In the genomic region with DNA sequence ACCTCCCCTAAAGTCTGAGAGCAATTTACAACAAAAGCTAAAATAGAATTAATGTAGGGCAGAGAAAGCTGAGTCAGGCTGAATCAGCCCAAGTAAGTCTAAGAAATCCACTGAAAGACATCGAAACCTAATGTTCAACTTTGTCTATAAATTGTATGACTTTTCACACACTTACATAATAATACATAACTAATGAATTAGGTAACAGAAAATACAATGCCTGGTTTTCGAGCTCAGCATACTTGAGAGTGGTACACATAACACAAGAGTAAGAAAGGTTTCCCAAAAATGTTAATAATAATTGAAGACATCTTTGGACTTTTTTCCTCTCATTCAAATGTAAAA, we compare ENCODE assay signal across 21 cellular contexts. TPM values are rescaled to one million over a fixed set of nuclear protein-coding genes. Genes with fewer than 3 reads are reported as not detected.
DNase-seq lines count a peak whose midpoint lies in the region; ATAC-seq and TF ChIP-seq lines count a peak whose summit lies in the region.
"Had no signal": no experiment of that assay in that cellular context is flagged by ENCODE, and none has a peak within 500 bp of the region (broad histone marks: within the 10 kb centered on the region; RNA-seq: fewer than 3 reads in every experiment).

No MANE protein-coding gene starts in this region.

- no peak for TF ChIP-seq EP300 in SK-N-SH (IDR thresholded peaks at IDR 0.05; ENCODE audit: borderline replicate concordance in 1 of 2, low read depth in 1 of 2, low read length in 1 of 2)

- DNase-seq in ELR (ENCODE audit: low read depth) (peak; percentile 34), SK-N-SH (no peak), fibroblast of gingiva (ENCODE audit: low read depth) (peak; percentile 80), putamen (ENCODE audit: low spot score) (peak; percentile 49), endodermal cell (no peak), hepatocyte (ENCODE audit: low spot score) (no peak), ureter (ENCODE audit: low spot score) (no peak)
- DNase-seq: activated CD4-positive, alpha-beta T cell treated with anti-CD3 and anti-CD28 coated beads, Interleukin-2, amount 50 U/mL, for 1 hour; activated naive CD4-positive, alpha-beta T cell; esophagus squamous epithelium; GF-D8; mucosa of descending colon; MV-4-11; NCI-H526 treated with DMSO at 0.1 percent for 48 hours; occipital lobe; sigmoid colon; stimulated activated CD4-positive, alpha-beta T cell treated with anti-CD3 and anti-CD28 coated beads, Interleukin-4, amount 100 ng/mL, for 1 hour; substantia nigra had no signal

- H3K4me1 Mint-ChIP-seq in endodermal cell, result no peaks in the 10 kb centered on the region

- H3K27ac ChIP-seq in SK-N-SH (ENCODE audit: low read depth in 2 of 2, low read length in 1 of 2) (peak overlapping the region in 1 of 2 experiments; percentile 52; a peak in 2 of 4 replicates), endodermal cell (ENCODE audit: low read depth, low read length) (no peak overlapping the region), hepatocyte (no peak overlapping the region)
- H3K27ac ChIP-seq: BLaER1, sigmoid colon had no signal

- H3K4me3 Mint-ChIP-seq in endodermal cell, result no peak overlapping the region
- H3K4me3 Mint-ChIP-seq: dendritic cell treated with granulocyte-macrophage colony-stimulating factor and Interleukin-4, amounts not matched to agents 40 ng/mL and 50 ng/mL, for 4 days had no signal

- ATAC-seq in GM21360 (IDR thresholded peaks at IDR 0.05; ENCODE audit: unreplicated experiment), result no peak
- ATAC-seq: mucosa of descending colon had no signal

- H3K4me3 ChIP-seq in SK-N-SH (ENCODE audit: low read depth in 2 of 2, low read length in 1 of 2), result no peak overlapping the region
- H3K4me3 ChIP-seq in endodermal cell (ENCODE audit: low read length), result no peak overlapping the region
- no peak overlapping the region for H3K4me3 ChIP-seq in hepatocyte
- H3K4me3 ChIP-seq: BLaER1, esophagus squamous epithelium, mucosa of descending colon, sigmoid colon had no signal

- TF ChIP-seq CTCF in SK-N-SH (IDR thresholded peaks at IDR 0.05) (no peak), endodermal cell (conservative IDR thresholded peaks at IDR 0.05) (no peak), hepatocyte (IDR thresholded peaks at IDR 0.05; ENCODE audit: poor library complexity) (no peak)

- H3K36me3 ChIP-seq in SK-N-SH (replicated peaks in 1 of 2; ENCODE audit: control insufficient read depth in 1 of 2, insufficient read depth in 2 of 2, low read length in 1 of 2) (peaks cover 0 to 15% of the 10 kb centered on the region in 2 experiments), endodermal cell (ENCODE audit: control insufficient read depth, insufficient read depth, low read length) (peaks cover 28% of the 10 kb centered on the region), hepatocyte (replicated peaks; ENCODE audit: insufficient read depth, low read depth) (no peaks in the 10 kb centered on the region)
- H3K36me3 ChIP-seq: BLaER1 had no signal

- H3K79me2 ChIP-seq in SK-N-SH (ENCODE audit: insufficient read depth), result peaks cover 36% of the 10 kb centered on the region
- peaks cover 70% of the 10 kb centered on the region for H3K79me2 ChIP-seq in hepatocyte

- peaks cover 23% of the 10 kb centered on the region for H3K36me3 Mint-ChIP-seq in endodermal cell (ENCODE audit: low read depth)

- peaks cover 15% of the 10 kb centered on the region for H3F3A ChIP-seq in SK-N-SH (replicated peaks; ENCODE audit: insufficient read depth)

- no peaks in the 10 kb centered on the region for H3K9me3 ChIP-seq in SK-N-SH
- no peaks in the 10 kb centered on the region for H3K9me3 ChIP-seq in endodermal cell (ENCODE audit: control insufficient read depth, low read length)
- no peaks in the 10 kb centered on the region for H3K9me3 ChIP-seq in hepatocyte (ENCODE audit: low read depth)
- H3K9me3 ChIP-seq: BLaER1, esophagus squamous epithelium, mucosa of descending colon, sigmoid colon had no signal

- H3K27me3 ChIP-seq in SK-N-SH (ENCODE audit: insufficient read depth) (no peaks in the 10 kb centered on the region), endodermal cell (ENCODE audit: control insufficient read depth, insufficient read depth, low read length, poor library complexity, severe bottlenecking) (no peaks in the 10 kb centered on the region), hepatocyte (no peaks in the 10 kb centered on the region)
- H3K27me3 ChIP-seq: BLaER1, esophagus squamous epithelium, sigmoid colon had no signal

- H3K4me2 ChIP-seq in SK-N-SH, result 0 out of 2 replicates have a peak overlapping the region, but pooled peaks have one; percentile 19
- H3K4me2 ChIP-seq in hepatocyte, result no peak overlapping the region
- H3K4me2 ChIP-seq: BLaER1 had no signal

- no peak for TF ChIP-seq RAD21 in SK-N-SH (IDR thresholded peaks at IDR 0.05; ENCODE audit: low read length)

- CTCF ChIA-PET in SK-N-SH (lab: Yijun Ruan, JAX), result interaction anchor here (1.0 to 1.6 kb wide), 3 partner anchors 8 to 320 kb away, joined by 3 to 5 read pairs (median 4); no protein-coding TSS in a partner anchor

- H3K9me2 ChIP-seq in SK-N-SH (no peaks in the 10 kb centered on the region), hepatocyte (replicated peaks; ENCODE audit: insufficient read depth) (no peaks in the 10 kb centered on the region)

- H4K20me1 ChIP-seq in SK-N-SH (ENCODE audit: insufficient read depth) (no peaks in the 10 kb centered on the region), hepatocyte (ENCODE audit: insufficient read depth, poor library complexity, severe bottlenecking) (peaks cover 9% of the 10 kb centered on the region)
- H4K20me1 ChIP-seq: BLaER1 had no signal

- 49% methylated on average over 2 of the region's 2 CpGs for WGBS in SK-N-SH (ENCODE audit: low lambda C conversion rate)
- WGBS in endodermal cell (ENCODE audit: insufficient coverage in 1 of 2, insufficient read length in 1 of 2), 2 experiments, result 84 to 100% methylated on average over 1 to 2 of the region's 2 CpGs
- 95% methylated on average over 2 of the region's 2 CpGs for WGBS in hepatocyte (ENCODE audit: low lambda C conversion rate, missing lambda C conversion rate)

- no peaks in the 10 kb centered on the region; a peak in 1 of 4 replicates for H3K4me1 ChIP-seq in SK-N-SH (ENCODE audit: control insufficient read depth in 1 of 2, insufficient read depth in 2 of 2, low read depth in 1 of 2, low read length in 1 of 2)
- no peaks in the 10 kb centered on the region for H3K4me1 ChIP-seq in endodermal cell (ENCODE audit: control insufficient read depth, insufficient read depth, low read length)
- H3K4me1 ChIP-seq in hepatocyte (ENCODE audit: insufficient read depth), result no peaks in the 10 kb centered on the region
- H3K4me1 ChIP-seq: BLaER1 had no signal

- H3K27ac Mint-ChIP-seq in endodermal cell, result no peak overlapping the region
- H3K27ac Mint-ChIP-seq: dendritic cell treated with granulocyte-macrophage colony-stimulating factor and Interleukin-4, amounts not matched to agents 40 ng/mL and 50 ng/mL, for 4 days had no signal

- POLR2A ChIA-PET in SK-N-SH (lab: Yijun Ruan, JAX), result no interaction called here

- H2AFZ ChIP-seq in SK-N-SH (ENCODE audit: low read depth) (no peak overlapping the region), hepatocyte (no peak overlapping the region)

- H3K9ac ChIP-seq in SK-N-SH (no peak overlapping the region), endodermal cell (ENCODE audit: extremely low read depth, low read length, poor library complexity, severe bottlenecking) (no peak overlapping the region)
- H3K9ac ChIP-seq: BLaER1 had no signal

- no peaks in the 10 kb centered on the region for H3K9me3 Mint-ChIP-seq in endodermal cell
- H3K9me3 Mint-ChIP-seq: dendritic cell treated with granulocyte-macrophage colony-stimulating factor and Interleukin-4, amounts not matched to agents 40 ng/mL and 50 ng/mL, for 4 days had no signal

- no peaks in the 10 kb centered on the region for H3K27me3 Mint-ChIP-seq in endodermal cell (ENCODE audit: insufficient read depth)
- H3K27me3 Mint-ChIP-seq: dendritic cell treated with granulocyte-macrophage colony-stimulating factor and Interleukin-4, amounts not matched to agents 40 ng/mL and 50 ng/mL, for 4 days had no signal

TF ChIP-seq in SK-N-SH, 30 proteins besides CTCF, POLR2A, EP300 and RAD21 (continues in another document):
- TF ChIP-seq, protein P1, sequence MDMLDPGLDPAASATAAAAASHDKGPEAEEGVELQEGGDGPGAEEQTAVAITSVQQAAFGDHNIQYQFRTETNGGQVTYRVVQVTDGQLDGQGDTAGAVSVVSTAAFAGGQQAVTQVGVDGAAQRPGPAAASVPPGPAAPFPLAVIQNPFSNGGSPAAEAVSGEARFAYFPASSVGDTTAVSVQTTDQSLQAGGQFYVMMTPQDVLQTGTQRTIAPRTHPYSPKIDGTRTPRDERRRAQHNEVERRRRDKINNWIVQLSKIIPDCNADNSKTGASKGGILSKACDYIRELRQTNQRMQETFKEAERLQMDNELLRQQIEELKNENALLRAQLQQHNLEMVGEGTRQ (IDR thresholded peaks at IDR 0.05; ENCODE audit: borderline replicate concordance, low read depth, low read length), result no peak
- TF ChIP-seq JUND (IDR thresholded peaks at IDR 0.05), result 0 out of 2 replicates have a peak, but pooled peaks have one; percentile 3
- TF ChIP-seq FOSL2 (IDR thresholded peaks at IDR 0.05; ENCODE audit: borderline replicate concordance, low read depth), result peak; percentile 12; the same call in 1 of the 2 replicates
- no peak for TF ChIP-seq EZH2phosphoT487 (IDR thresholded peaks at IDR 0.05; ENCODE audit: borderline replicate concordance, low read depth)

RNA-seq across cellular contexts. Expression of a gene that starts 55.3 kb away (rescaled TPM):
- polyA plus RNA-seq in SK-N-SH (2012; rRNA removed) (48.9 and 52.1 TPM in 2 replicates), hepatocyte (57.9 and 70.5 TPM in 2 replicates)
- 40.5 and 45.5 TPM in 2 replicates for polyA plus RNA-seq in SK-N-SH (2012; cell fraction: cytosol; rRNA removed)
- 60.2 and 71.7 TPM in 2 replicates for polyA plus RNA-seq in SK-N-SH (2012; cell fraction: nucleus; rRNA removed)
- total RNA-seq in endodermal cell (10 to 100 TPM; 47.5 to 49.7 TPM), hepatocyte (99.3 and 109 TPM in 2 replicates), ureter (88.3 TPM)
- polyA plus RNA-seq in endodermal cell (2013, experiment 1 of 2), result 77.0 TPM
- 77.0 TPM for polyA plus RNA-seq in endodermal cell (2013, experiment 2 of 2)

Comparison
In these comparisons a context has a peak if more than half of its experiments do, and no peak if none do; other contexts are left out.
1. DNase-seq: peak in ELR (single experiment), fibroblast of gingiva (single experiment) and putamen (single experiment); none in SK-N-SH (single experiment), endodermal cell (single experiment), hepatocyte (single experiment) and ureter (single experiment).